ENCODE assay signal across 1 cellular context in the genomic region with DNA sequence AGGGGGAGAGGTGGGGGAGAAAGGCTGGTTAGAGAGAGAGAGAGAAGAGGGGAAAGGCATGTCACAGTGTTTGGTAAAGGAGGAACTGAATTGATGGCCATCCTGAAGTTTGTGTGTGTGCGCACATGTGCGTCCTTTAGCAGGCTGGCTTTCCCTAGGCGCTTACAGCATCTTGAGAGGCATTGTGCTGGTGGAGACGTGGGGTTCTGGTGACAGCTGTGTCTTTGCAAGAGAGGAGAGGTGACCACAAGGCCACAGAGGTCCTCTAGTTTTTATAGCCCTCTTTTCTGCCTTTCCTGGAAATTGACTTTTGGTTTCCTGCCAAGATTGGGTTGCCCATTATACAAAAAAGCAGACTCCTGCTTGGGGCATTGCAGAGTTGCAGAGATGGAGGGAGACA.
TF ChIP-seq lines count a peak whose summit lies in the region.

No MANE protein-coding gene starts in this region.

TF ChIP-seq in GM23338, 12 proteins besides CTCF, POLR2A, EP300 and RAD21 (continued from another document):
- TF ChIP-seq, protein P1, sequence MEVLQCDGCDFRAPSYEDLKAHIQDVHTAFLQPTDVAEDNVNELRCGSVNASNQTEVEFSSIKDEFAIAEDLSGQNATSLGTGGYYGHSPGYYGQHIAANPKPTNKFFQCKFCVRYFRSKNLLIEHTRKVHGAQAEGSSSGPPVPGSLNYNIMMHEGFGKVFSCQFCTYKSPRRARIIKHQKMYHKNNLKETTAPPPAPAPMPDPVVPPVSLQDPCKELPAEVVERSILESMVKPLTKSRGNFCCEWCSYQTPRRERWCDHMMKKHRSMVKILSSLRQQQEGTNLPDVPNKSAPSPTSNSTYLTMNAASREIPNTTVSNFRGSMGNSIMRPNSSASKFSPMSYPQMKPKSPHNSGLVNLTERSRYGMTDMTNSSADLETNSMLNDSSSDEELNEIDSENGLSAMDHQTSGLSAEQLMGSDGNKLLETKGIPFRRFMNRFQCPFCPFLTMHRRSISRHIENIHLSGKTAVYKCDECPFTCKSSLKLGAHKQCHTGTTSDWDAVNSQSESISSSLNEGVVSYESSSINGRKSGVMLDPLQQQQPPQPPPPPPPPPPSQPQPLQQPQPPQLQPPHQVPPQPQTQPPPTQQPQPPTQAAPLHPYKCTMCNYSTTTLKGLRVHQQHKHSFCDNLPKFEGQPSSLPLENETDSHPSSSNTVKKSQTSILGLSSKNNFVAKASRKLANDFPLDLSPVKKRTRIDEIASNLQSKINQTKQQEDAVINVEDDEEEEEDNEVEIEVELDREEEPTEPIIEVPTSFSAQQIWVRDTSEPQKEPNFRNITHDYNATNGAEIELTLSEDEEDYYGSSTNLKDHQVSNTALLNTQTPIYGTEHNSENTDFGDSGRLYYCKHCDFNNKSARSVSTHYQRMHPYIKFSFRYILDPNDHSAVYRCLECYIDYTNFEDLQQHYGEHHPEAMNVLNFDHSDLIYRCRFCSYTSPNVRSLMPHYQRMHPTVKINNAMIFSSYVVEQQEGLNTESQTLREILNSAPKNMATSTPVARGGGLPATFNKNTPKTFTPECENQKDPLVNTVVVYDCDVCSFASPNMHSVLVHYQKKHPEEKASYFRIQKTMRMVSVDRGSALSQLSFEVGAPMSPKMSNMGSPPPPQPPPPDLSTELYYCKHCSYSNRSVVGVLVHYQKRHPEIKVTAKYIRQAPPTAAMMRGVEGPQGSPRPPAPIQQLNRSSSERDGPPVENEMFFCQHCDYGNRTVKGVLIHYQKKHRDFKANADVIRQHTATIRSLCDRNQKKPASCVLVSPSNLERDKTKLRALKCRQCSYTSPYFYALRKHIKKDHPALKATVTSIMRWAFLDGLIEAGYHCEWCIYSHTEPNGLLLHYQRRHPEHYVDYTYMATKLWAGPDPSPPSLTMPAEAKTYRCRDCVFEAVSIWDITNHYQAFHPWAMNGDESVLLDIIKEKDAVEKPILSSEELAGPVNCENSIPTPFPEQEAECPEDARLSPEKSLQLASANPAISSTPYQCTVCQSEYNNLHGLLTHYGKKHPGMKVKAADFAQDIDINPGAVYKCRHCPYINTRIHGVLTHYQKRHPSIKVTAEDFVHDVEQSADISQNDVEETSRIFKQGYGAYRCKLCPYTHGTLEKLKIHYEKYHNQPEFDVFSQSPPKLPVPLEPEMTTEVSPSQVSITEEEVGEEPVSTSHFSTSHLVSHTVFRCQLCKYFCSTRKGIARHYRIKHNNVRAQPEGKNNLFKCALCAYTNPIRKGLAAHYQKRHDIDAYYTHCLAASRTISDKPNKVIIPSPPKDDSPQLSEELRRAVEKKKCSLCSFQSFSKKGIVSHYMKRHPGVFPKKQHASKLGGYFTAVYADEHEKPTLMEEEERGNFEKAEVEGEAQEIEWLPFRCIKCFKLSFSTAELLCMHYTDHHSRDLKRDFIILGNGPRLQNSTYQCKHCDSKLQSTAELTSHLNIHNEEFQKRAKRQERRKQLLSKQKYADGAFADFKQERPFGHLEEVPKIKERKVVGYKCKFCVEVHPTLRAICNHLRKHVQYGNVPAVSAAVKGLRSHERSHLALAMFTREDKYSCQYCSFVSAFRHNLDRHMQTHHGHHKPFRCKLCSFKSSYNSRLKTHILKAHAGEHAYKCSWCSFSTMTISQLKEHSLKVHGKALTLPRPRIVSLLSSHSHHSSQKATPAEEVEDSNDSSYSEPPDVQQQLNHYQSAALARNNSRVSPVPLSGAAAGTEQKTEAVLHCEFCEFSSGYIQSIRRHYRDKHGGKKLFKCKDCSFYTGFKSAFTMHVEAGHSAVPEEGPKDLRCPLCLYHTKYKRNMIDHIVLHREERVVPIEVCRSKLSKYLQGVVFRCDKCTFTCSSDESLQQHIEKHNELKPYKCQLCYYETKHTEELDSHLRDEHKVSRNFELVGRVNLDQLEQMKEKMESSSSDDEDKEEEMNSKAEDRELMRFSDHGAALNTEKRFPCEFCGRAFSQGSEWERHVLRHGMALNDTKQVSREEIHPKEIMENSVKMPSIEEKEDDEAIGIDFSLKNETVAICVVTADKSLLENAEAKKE (CRISPR knock-in tag; IDR thresholded peaks at IDR 0.05) = no peak
- TF ChIP-seq ZNF331 (CRISPR knock-in tag; IDR thresholded peaks at IDR 0.05; ENCODE audit: low read depth) = no peak
- no peak for TF ChIP-seq CREB1 (CRISPR knock-in tag; IDR thresholded peaks at IDR 0.05; ENCODE audit: low read depth)
- TF ChIP-seq ZNF114 (CRISPR knock-in tag; IDR thresholded peaks at IDR 0.05) = no peak
- no peak for TF ChIP-seq EZH2 (IDR thresholded peaks at IDR 0.05; ENCODE audit: low read depth, unreplicated experiment)
- TF ChIP-seq POLR2AphosphoS5 (IDR thresholded peaks at IDR 0.05; ENCODE audit: low read depth) = no peak
- TF ChIP-seq JUNB (IDR thresholded peaks at IDR 0.05; ENCODE audit: unreplicated experiment) = no peak
